ENCODE assay signal across 7 cellular contexts in genomic region chr14:91399868-91400640, GRCh38. TPM values are rescaled to one million over a fixed set of nuclear protein-coding genes. Genes with fewer than 3 reads are reported as not detected.
DNase-seq lines count a peak whose midpoint lies in the region; ATAC-seq and TF ChIP-seq lines count a peak whose summit lies in the region.

No MANE protein-coding gene starts in this region.

- H2AFZ ChIP-seq in smooth muscle cell (ENCODE audit: low read depth): no peak overlapping the region

- H3K27me3 ChIP-seq in smooth muscle cell (ENCODE audit: low read depth): peaks cover 64% of the 10 kb centered on the region

- no peaks in the 10 kb centered on the region for H4K20me1 ChIP-seq in smooth muscle cell (ENCODE audit: low read depth)

- H3K79me2 ChIP-seq in smooth muscle cell (ENCODE audit: low read depth): no peaks in the 10 kb centered on the region

- H3K9me3 ChIP-seq in smooth muscle cell (replicated peaks; ENCODE audit: low read depth): no peaks in the 10 kb centered on the region

- H3K27ac Mint-ChIP-seq in activated naive CD4-positive, alpha-beta T cell treated with anti-CD3 and anti-CD28 coated beads, Interleukin-2, amount 50 U/mL, for 72 hours: peak overlapping the region; percentile 94 to 96

- no peak for DNase-seq in activated naive CD4-positive, alpha-beta T cell treated with anti-CD3 and anti-CD28 coated beads, Interleukin-2, amount 50 U/mL, for 72 hours (ENCODE audit: low spot score in 2 of 2)
- DNase-seq in stimulated activated CD4-positive, alpha-beta T cell treated with anti-CD3 and anti-CD28 coated beads, Interleukin-4, amount 100 ng/mL, for 1 hour: peak; percentile 46
- DNase-seq in smooth muscle cell (lab: John Stamatoyannopoulos, UW; ENCODE audit: unreplicated experiment) (no peak), T-helper 9 cell (no peak), NCI-H748 treated with DMSO at 0.1 percent for 48 hours (lab: John Stamatoyannopoulos, UW) (no peak)

- WGBS in smooth muscle cell (ENCODE audit: low lambda C conversion rate): 83% methylated on average over 20 of the region's 20 CpGs

- ATAC-seq in GM19023 (IDR thresholded peaks at IDR 0.05; ENCODE audit: unreplicated experiment) (peak; percentile 48), HG03175 (IDR thresholded peaks at IDR 0.05; ENCODE audit: unreplicated experiment) (peak; percentile 56)
- peak; percentile 24 to 28 for ATAC-seq in activated naive CD4-positive, alpha-beta T cell treated with anti-CD3 and anti-CD28 coated beads, Interleukin-2, amount 50 U/mL, for 72 hours

- peaks cover 6 to 32% of the 10 kb centered on the region in 2 donors for H3K36me3 Mint-ChIP-seq in activated naive CD4-positive, alpha-beta T cell treated with anti-CD3 and anti-CD28 coated beads, Interleukin-2, amount 50 U/mL, for 72 hours

- peaks cover 16% of the 10 kb centered on the region for H3K4me1 ChIP-seq in smooth muscle cell (ENCODE audit: low read depth)

- no peak overlapping the region for H3K4me3 ChIP-seq in smooth muscle cell

- H3F3A ChIP-seq in smooth muscle cell (ENCODE audit: low read depth): no peaks in the 10 kb centered on the region

- H3K9ac ChIP-seq in smooth muscle cell (ENCODE audit: low read depth): no peak overlapping the region

- no peaks in the 10 kb centered on the region for H3K9me3 Mint-ChIP-seq in activated naive CD4-positive, alpha-beta T cell treated with anti-CD3 and anti-CD28 coated beads, Interleukin-2, amount 50 U/mL, for 72 hours

- H3K27ac ChIP-seq in smooth muscle cell (ENCODE audit: low read depth): no peak overlapping the region

- H3K36me3 ChIP-seq in smooth muscle cell (ENCODE audit: low read depth): no peaks in the 10 kb centered on the region

- no peak for TF ChIP-seq CTCF in smooth muscle cell (IDR thresholded peaks at IDR 0.05; ENCODE audit: borderline replicate concordance, insufficient read depth, poor library complexity, severe bottlenecking)

- H3K4me2 ChIP-seq in smooth muscle cell: no peak overlapping the region

RNA-seq across cellular contexts. Expression of gene CCDC88C, which starts 17.6 kb away (rescaled TPM):
- total RNA-seq in activated naive CD4-positive, alpha-beta T cell treated with anti-CD3 and anti-CD28 coated beads, Interleukin-2, amount 50 U/mL, for 72 hours: 100 to 1,000 TPM in 1 of 2 donors, 10 to 100 TPM in 1; 98.8 to 113 TPM
- total RNA-seq in smooth muscle cell: 0.72 and 1.1 TPM in 2 replicates
- polyA plus RNA-seq in smooth muscle cell: 0.92 TPM in 1 of 2 replicates, not detected in the other

Comparison
In these comparisons a context has a peak if more than half of its experiments do, and no peak if none do; other contexts are left out.
1. RNA of gene CCDC88C, which starts 17.6 kb away (total RNA-seq): 98.8 to 113 TPM in activated naive CD4-positive, alpha-beta T cell treated with anti-CD3 and anti-CD28 coated beads, Interleukin-2, amount 50 U/mL, for 72 hours; 0.72 to 1.1 TPM in smooth muscle cell; every median in the first group is over 10 times any median in the second.
2. Peak in every context shown above with its lines, with median percentiles within 50 percentile points of each other: ATAC-seq.